10 cellular contexts compared by ENCODE assay signal in genomic region chr15:32730677-32731654, GRCh38. TPM values are rescaled to one million over a fixed set of nuclear protein-coding genes. Genes with fewer than 3 reads are reported as not detected.
DNase-seq lines count a peak whose midpoint lies in the region; ATAC-seq and TF ChIP-seq lines count a peak whose summit lies in the region.
"Had no signal": no experiment of that assay in that cellular context is flagged by ENCODE, and none has a peak within 500 bp of the region (broad histone marks: within the 10 kb centered on the region; RNA-seq: fewer than 3 reads in every experiment).

No MANE protein-coding gene starts in this region.

- no peaks in the 10 kb centered on the region for H3K27me3 ChIP-seq in cardiac muscle cell
- no peaks in the 10 kb centered on the region for H3K27me3 ChIP-seq in thyroid gland

- POLR2A ChIA-PET in WTC11 (lab: Charles Lee) = no interaction called here

- no peak for TF ChIP-seq POLR2A in thyroid gland (IDR thresholded peaks at IDR 0.05)

- no peak overlapping the region for H3K27ac ChIP-seq in cardiac muscle cell
- no peak overlapping the region for H3K27ac ChIP-seq in thyroid gland

- H3K9me3 Mint-ChIP-seq in WTC11 = peaks cover 11% of the 10 kb centered on the region

- TF ChIP-seq CTCF in cardiac muscle cell (IDR thresholded peaks at IDR 0.05; ENCODE audit: low read depth, low read length) (no peak), WTC11 (IDR thresholded peaks at IDR 0.05) (no peak), thyroid gland (IDR thresholded peaks at IDR 0.05) (no peak)

- H3K4me3 ChIP-seq in cardiac muscle cell (no peak overlapping the region), thyroid gland (replicated peaks in 1 of 3) (no peak overlapping the region)

- H3K36me3 ChIP-seq in cardiac muscle cell (no peaks in the 10 kb centered on the region), thyroid gland (no peaks in the 10 kb centered on the region)

- H3K27ac Mint-ChIP-seq in WTC11 = 0 out of 2 replicates have a peak overlapping the region, but pooled peaks have one; percentile 11
- H3K27ac Mint-ChIP-seq: activated T-helper 1 cell treated with anti-CD3 and anti-CD28 coated beads, Interleukin-12 subunit alpha, Interleukin-12 subunit beta, Interleukin-2, Interleukin-4 antibody, amounts not matched to agents 30 ng/mL and 10 ng/mL and 1 ng/mL, durations not matched to agents 14 hours and 24 hours and 36 hours had no signal

- WGBS in thyroid gland, 2 donors = 50 to 52% methylated on average over 25 to 26 of the region's 27 CpGs

- H3K36me3 Mint-ChIP-seq in WTC11 = no peaks in the 10 kb centered on the region
- H3K36me3 Mint-ChIP-seq: CD4-positive, CD25-positive, alpha-beta regulatory T cell had no signal

- DNase-seq in cardiac muscle cell (ENCODE audit: low read depth in 1 of 2, low spot score in 1 of 2) (peak; percentile 56 to 65), cardiac septum (ENCODE audit: low spot score) (no peak), WTC11 (ENCODE audit: low spot score) (peak; percentile 84), iPS-NIHi11 (ENCODE audit: low spot score) (peak; percentile 89), thyroid gland (peak; percentile 93 to 95)
- DNase-seq in activated CD8-positive, alpha-beta memory T cell treated with anti-CD3 and anti-CD28 coated beads, Interleukin-2, amount 50 U/mL, for 48 hours = no peak
- DNase-seq: CD4-positive, CD25-positive, alpha-beta regulatory T cell had no signal

- ATAC-seq in WTC11 (peak; percentile 99), GM21825 (IDR thresholded peaks at IDR 0.05; ENCODE audit: unreplicated experiment) (no peak), GM19455 (IDR thresholded peaks at IDR 0.05; ENCODE audit: unreplicated experiment) (no peak)

- H3K9me3 ChIP-seq in cardiac muscle cell (ENCODE audit: low read depth) (no peaks in the 10 kb centered on the region), thyroid gland (no peaks in the 10 kb centered on the region)

- H3K4me3 Mint-ChIP-seq in WTC11 = peak overlapping the region; percentile 48
- H3K4me3 Mint-ChIP-seq: activated T-helper 1 cell treated with anti-CD3 and anti-CD28 coated beads, Interleukin-12 subunit alpha, Interleukin-12 subunit beta, Interleukin-2, Interleukin-4 antibody, amounts not matched to agents 30 ng/mL and 10 ng/mL and 1 ng/mL, durations not matched to agents 14 hours and 24 hours and 36 hours; CD4-positive, CD25-positive, alpha-beta regulatory T cell had no signal

- peaks cover 27% of the 10 kb centered on the region for H3K4me1 Mint-ChIP-seq in WTC11
- H3K4me1 Mint-ChIP-seq: CD4-positive, CD25-positive, alpha-beta regulatory T cell had no signal

- intact Hi-C loops in cardiac septum (cut with DNase I) (no loop called here), thyroid gland (cut with DNase I) (no loop called here)

- H3K27me3 Mint-ChIP-seq in WTC11 (ENCODE audit: low read depth) = peaks cover 2% of the 10 kb centered on the region

- no peaks in the 10 kb centered on the region for H3K4me1 ChIP-seq in cardiac muscle cell (ENCODE audit: low read depth)
- peaks cover 2 to 5% of the 10 kb centered on the region in 2 donors for H3K4me1 ChIP-seq in thyroid gland

- CTCF ChIA-PET in WTC11 (lab: Charles Lee) = interaction anchor here (1.4 kb wide), 1 partner anchor 68 kb away, joined by 4 read pairs; no protein-coding TSS in a partner anchor

TF ChIP-seq in WTC11, 78 proteins besides CTCF, POLR2A, EP300 and RAD21 (continues in another document):
- TF ChIP-seq STAT6 (CRISPR knock-in tag; conservative IDR thresholded peaks at IDR 0.05; ENCODE audit: low read depth) (no peak), FOXJ3 (CRISPR knock-in tag; IDR thresholded peaks at IDR 0.05; ENCODE audit: borderline replicate concordance) (no peak), NR1H2 (CRISPR knock-in tag; IDR thresholded peaks at IDR 0.05) (no peak), FOXK1 (CRISPR knock-in tag; IDR thresholded peaks at IDR 0.05) (no peak), AFF4 (CRISPR knock-in tag; IDR thresholded peaks at IDR 0.05; ENCODE audit: borderline replicate concordance) (no peak), GTF2I (CRISPR knock-in tag; conservative IDR thresholded peaks at IDR 0.05) (no peak), ZNF423 (CRISPR knock-in tag; IDR thresholded peaks at IDR 0.05) (peak; percentile 41; the same call in 1 of the 2 replicates), NFYB (CRISPR knock-in tag; conservative IDR thresholded peaks at IDR 0.05; ENCODE audit: low read depth) (no peak), ZNF219 (CRISPR knock-in tag; IDR thresholded peaks at IDR 0.05; ENCODE audit: borderline replicate concordance) (no peak)
- TF ChIP-seq, protein P1, sequence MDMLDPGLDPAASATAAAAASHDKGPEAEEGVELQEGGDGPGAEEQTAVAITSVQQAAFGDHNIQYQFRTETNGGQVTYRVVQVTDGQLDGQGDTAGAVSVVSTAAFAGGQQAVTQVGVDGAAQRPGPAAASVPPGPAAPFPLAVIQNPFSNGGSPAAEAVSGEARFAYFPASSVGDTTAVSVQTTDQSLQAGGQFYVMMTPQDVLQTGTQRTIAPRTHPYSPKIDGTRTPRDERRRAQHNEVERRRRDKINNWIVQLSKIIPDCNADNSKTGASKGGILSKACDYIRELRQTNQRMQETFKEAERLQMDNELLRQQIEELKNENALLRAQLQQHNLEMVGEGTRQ (CRISPR knock-in tag; IDR thresholded peaks at IDR 0.05) = 0 out of 2 replicates have a peak, but pooled peaks have one; percentile 10
- TF ChIP-seq, protein P2, sequence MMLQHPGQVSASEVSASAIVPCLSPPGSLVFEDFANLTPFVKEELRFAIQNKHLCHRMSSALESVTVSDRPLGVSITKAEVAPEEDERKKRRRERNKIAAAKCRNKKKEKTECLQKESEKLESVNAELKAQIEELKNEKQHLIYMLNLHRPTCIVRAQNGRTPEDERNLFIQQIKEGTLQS (CRISPR knock-in tag; conservative IDR thresholded peaks at IDR 0.05) = no peak
- TF ChIP-seq, protein P3, sequence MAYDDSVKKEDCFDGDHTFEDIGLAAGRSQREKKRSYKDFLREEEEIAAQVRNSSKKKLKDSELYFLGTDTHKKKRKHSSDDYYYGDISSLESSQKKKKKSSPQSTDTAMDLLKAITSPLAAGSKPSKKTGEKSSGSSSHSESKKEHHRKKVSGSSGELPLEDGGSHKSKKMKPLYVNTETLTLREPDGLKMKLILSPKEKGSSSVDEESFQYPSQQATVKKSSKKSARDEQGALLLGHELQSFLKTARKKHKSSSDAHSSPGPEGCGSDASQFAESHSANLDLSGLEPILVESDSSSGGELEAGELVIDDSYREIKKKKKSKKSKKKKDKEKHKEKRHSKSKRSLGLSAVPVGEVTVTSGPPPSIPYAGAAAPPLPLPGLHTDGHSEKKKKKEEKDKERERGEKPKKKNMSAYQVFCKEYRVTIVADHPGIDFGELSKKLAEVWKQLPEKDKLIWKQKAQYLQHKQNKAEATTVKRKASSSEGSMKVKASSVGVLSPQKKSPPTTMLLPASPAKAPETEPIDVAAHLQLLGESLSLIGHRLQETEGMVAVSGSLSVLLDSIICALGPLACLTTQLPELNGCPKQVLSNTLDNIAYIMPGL (CRISPR knock-in tag; IDR thresholded peaks at IDR 0.05) = no peak

RNA-seq across cellular contexts. Expression of gene GREM1, which starts 13.2 kb away (rescaled TPM):
- total RNA-seq in cardiac muscle cell (0.09 and 0.39 TPM in 2 replicates), cardiac septum (0.59 TPM), WTC11 (2021) (0.59 to 1.4 TPM (median 0.71 TPM) in 3 replicates), thyroid gland (1 to 10 TPM in 2 of 4 donors, under 1 TPM in 1, not detected in 1; 0.44 to 7.8 (median 3.2) TPM)
- 0.49 TPM in 1 of 2 replicates, not detected in the other for polyA plus RNA-seq in cardiac muscle cell
- total RNA-seq: activated T-helper 1 cell treated with anti-CD3 and anti-CD28 coated beads, Interleukin-12 subunit alpha, Interleukin-12 subunit beta, Interleukin-2, Interleukin-4 antibody, amounts not matched to agents 30 ng/mL and 10 ng/mL and 1 ng/mL, durations not matched to agents 14 hours and 24 hours and 36 hours; CD4-positive, CD25-positive, alpha-beta regulatory T cell had no signal
- polyA plus RNA-seq: CD4-positive, CD25-positive, alpha-beta regulatory T cell had no signal

Comparison
In these comparisons a context has a peak if more than half of its experiments do, and no peak if none do; other contexts are left out.
1. DNase-seq: peak in cardiac muscle cell (2 of 2), WTC11 (single experiment), iPS-NIHi11 (single experiment) and thyroid gland (2 of 2); none in cardiac septum (single experiment) and activated CD8-positive, alpha-beta memory T cell treated with anti-CD3 and anti-CD28 coated beads, Interleukin-2, amount 50 U/mL, for 48 hours (single experiment).